ENCODE assay signal across 12 cellular contexts in the genomic region with DNA sequence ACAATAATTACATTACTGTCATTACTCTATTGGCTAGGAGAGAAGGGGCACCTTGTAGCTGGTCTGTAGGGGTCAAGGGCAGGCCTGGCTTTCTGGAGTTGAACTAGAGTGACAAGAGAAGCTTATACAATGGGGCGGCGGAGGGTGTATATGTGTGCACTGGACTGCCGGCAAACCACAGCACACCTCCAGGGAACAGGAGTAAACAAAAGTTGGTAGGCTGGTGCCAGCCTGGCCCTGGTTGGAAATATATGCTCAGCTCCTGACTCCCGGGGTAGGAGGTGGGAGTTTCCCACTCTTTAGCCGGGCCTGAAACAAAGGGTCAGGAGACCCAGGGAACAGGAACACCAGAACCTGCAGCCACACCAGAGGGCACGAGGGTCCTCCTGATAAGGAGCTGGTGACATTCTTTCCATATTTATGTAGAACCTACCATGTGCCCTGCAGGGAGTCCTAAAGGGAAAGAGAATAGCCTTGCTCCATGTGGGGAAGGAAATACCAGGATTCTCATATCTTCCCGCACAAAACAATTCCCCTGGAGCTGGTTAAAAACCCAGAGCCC. TPM values are rescaled to one million over a fixed set of nuclear protein-coding genes. Genes with fewer than 3 reads are reported as not detected.
A peak's percentile ranks its signal among the peaks of the same experiment; 100 is the strongest.
DNase-seq lines count a peak whose midpoint lies in the region; ATAC-seq, FAIRE-seq and TF ChIP-seq lines count a peak whose summit lies in the region.
"Had no signal": no experiment of that assay in that cellular context is flagged by ENCODE, and none has a peak within 500 bp of the region (broad histone marks: within the 10 kb centered on the region; RNA-seq: fewer than 3 reads in every experiment).

No MANE protein-coding gene starts in this region.

- peak overlapping the region; percentile 18; the same call in 1 of the 2 replicates for H3K27ac ChIP-seq in DOHH2 (ENCODE audit: low read depth, low read length)
- peak overlapping the region; percentile 87 for H3K27ac ChIP-seq in RWPE2 (ENCODE audit: poor library complexity, severe bottlenecking)
- peak overlapping the region; percentile 69 for H3K27ac ChIP-seq in osteoblast (ENCODE audit: low read depth, low read length)
- H3K27ac ChIP-seq: neutrophil had no signal

- no peak for TF ChIP-seq CTCF in DOHH2 (IDR thresholded peaks at IDR 0.05; ENCODE audit: low read depth, low read length, poor library complexity, severe bottlenecking)
- TF ChIP-seq CTCF in RWPE2 (IDR thresholded peaks at IDR 0.05; ENCODE audit: poor library complexity, severe bottlenecking): no peak
- no peak for TF ChIP-seq CTCF in osteoblast (IDR thresholded peaks at IDR 0.05; ENCODE audit: extremely low read depth, low read depth, low read length)

- DNase-seq in RWPE2 (ENCODE audit: low spot score) (no peak), osteoblast (ENCODE audit: insufficient read length, low spot score, missing footprints) (peak; percentile 72), HTR-8/SVneo (ENCODE audit: insufficient read length, low spot score) (no peak)
- DNase-seq in stimulated activated CD8-positive, alpha-beta memory T cell treated with anti-CD3 and anti-CD28 coated beads, Interleukin-4, amount 100 ng/mL, for 48 hours: no peak
- DNase-seq: amygdala, foreskin melanocyte had no signal

- peaks cover 22% of the 10 kb centered on the region for H3K27me3 ChIP-seq in DOHH2 (ENCODE audit: control insufficient read depth, low read length)
- H3K27me3 ChIP-seq in RWPE2 (ENCODE audit: insufficient read depth, poor library complexity, severe bottlenecking): no peaks in the 10 kb centered on the region
- H3K27me3 ChIP-seq in osteoblast (ENCODE audit: insufficient read depth, low read length): no peaks in the 10 kb centered on the region

- no peaks in the 10 kb centered on the region for H3K36me3 ChIP-seq in DOHH2 (ENCODE audit: control insufficient read depth, low read length)
- H3K36me3 ChIP-seq in RWPE2 (ENCODE audit: low read depth): peaks cover 40% of the 10 kb centered on the region
- no peaks in the 10 kb centered on the region for H3K36me3 ChIP-seq in osteoblast (ENCODE audit: insufficient read depth, low read length)
- H3K36me3 ChIP-seq: neutrophil had no signal

- no peaks in the 10 kb centered on the region for H3K9me2 ChIP-seq in DOHH2 (replicated peaks; ENCODE audit: control insufficient read depth, low read length)

- H3K4me2 ChIP-seq in DOHH2 (ENCODE audit: low read length) (peak overlapping the region; percentile 85), osteoblast (ENCODE audit: insufficient read depth, low read length) (peak overlapping the region; percentile 49)

- H3K9me3 ChIP-seq in DOHH2 (ENCODE audit: control insufficient read depth, insufficient read depth, low read length) (no peaks in the 10 kb centered on the region), RWPE2 (ENCODE audit: severe bottlenecking) (no peaks in the 10 kb centered on the region), osteoblast (ENCODE audit: low read depth, low read length) (no peaks in the 10 kb centered on the region)
- H3K9me3 ChIP-seq: neutrophil had no signal

- H2AFZ ChIP-seq in osteoblast (ENCODE audit: low read length): peak overlapping the region; percentile 6

- peaks cover 18% of the 10 kb centered on the region for H3K4me1 ChIP-seq in DOHH2 (ENCODE audit: control insufficient read depth, low read length)
- peaks cover 42% of the 10 kb centered on the region for H3K4me1 ChIP-seq in RWPE2 (ENCODE audit: insufficient read depth, poor library complexity, severe bottlenecking)
- H3K4me1 ChIP-seq in osteoblast (ENCODE audit: insufficient read depth, low read length): peaks cover 37% of the 10 kb centered on the region

- no peak for FAIRE-seq in HTR-8/SVneo (lab: Jason Lieb, UNC)

- ATAC-seq in RWPE2 (ENCODE audit: low read depth) (peak; percentile 54), esophagus mucosa (peak; percentile 14), HG03175 (IDR thresholded peaks at IDR 0.05; ENCODE audit: unreplicated experiment) (no peak), GM18909 (IDR thresholded peaks at IDR 0.05; ENCODE audit: poor library complexity, unreplicated experiment) (no peak)

- H3F3A ChIP-seq in DOHH2 (ENCODE audit: control insufficient read depth, insufficient read depth): no peaks in the 10 kb centered on the region

- H4K20me1 ChIP-seq in DOHH2 (ENCODE audit: control insufficient read depth, insufficient read depth, low read depth, low read length): no peaks in the 10 kb centered on the region
- no peaks in the 10 kb centered on the region for H4K20me1 ChIP-seq in osteoblast (ENCODE audit: insufficient read depth, low read length)

- H3K4me3 ChIP-seq in DOHH2 (ENCODE audit: low read length): peak overlapping the region; percentile 65
- H3K4me3 ChIP-seq in RWPE2 (ENCODE audit: severe bottlenecking): no peak overlapping the region
- no peak overlapping the region for H3K4me3 ChIP-seq in osteoblast (ENCODE audit: insufficient read depth, low read length)

- no peaks in the 10 kb centered on the region for H3K79me2 ChIP-seq in DOHH2 (ENCODE audit: control insufficient read depth, low read length)
- H3K79me2 ChIP-seq in osteoblast (ENCODE audit: insufficient read depth, low read length): no peaks in the 10 kb centered on the region

RNA-seq across cellular contexts. Expression of gene C6orf132, which starts 5.1 kb away (rescaled TPM):
- total RNA-seq in esophagus mucosa: 216 TPM
- total RNA-seq in osteoblast: 2.9 TPM in 2 replicates
- total RNA-seq: NCI-H460 had no signal

RNA-seq across cellular contexts. Expression of gene GUCA1A, which starts 35.9 kb away (rescaled TPM):
- total RNA-seq in esophagus mucosa (not detected), osteoblast (not detected in 2 replicates)
- total RNA-seq: NCI-H460 had no signal

RNA-seq across cellular contexts. Expression of gene GUCA1B, which starts 57.5 kb away (rescaled TPM):
- total RNA-seq in esophagus mucosa (0.16 TPM), osteoblast (0.72 TPM in 1 of 2 replicates, not detected in the other)

Comparison
In these comparisons a context has a peak if more than half of its experiments do, and no peak if none do; other contexts are left out.
1. H3K27ac ChIP-seq: peak in every context shown above with its lines; median percentile 87 in RWPE2; 69 in osteoblast; 18 in DOHH2.
2. ATAC-seq: peak in RWPE2 (single experiment) and esophagus mucosa (single experiment); none in HG03175 (single experiment) and GM18909 (single experiment).
3. RNA of gene C6orf132, which starts 5.1 kb away (total RNA-seq): 216 TPM in esophagus mucosa (single experiment); 2.9 TPM in osteoblast; every median in the first group is over 10 times any median in the second.